ENCODE assay signal across 35 cellular contexts in genomic region chr5:11925701-11926100, GRCh38.
"Had no signal": no experiment of that assay in that cellular context is flagged by ENCODE, and none has a peak within 500 bp of the region (broad histone marks: within the 10 kb centered on the region; RNA-seq: fewer than 3 reads in every experiment).

No MANE protein-coding gene starts in this region.

- DNase-seq: Karpas-422, Kasumi-1, KG1, MG63, MM.1S, MV-4-11, NCI-H1048, NCI-H1092, NCI-H1092 treated with DMSO at 0.1 percent for 48 hours, NCI-H1105, NCI-H1105 treated with DMSO at 0.1 percent for 48 hours, NCI-H1417, NCI-H1417 treated with DMSO at 0.1 percent for 48 hours, NCI-H1436, NCI-H1436 treated with DMSO at 0.1 percent for 48 hours, NCI-H146, NCI-H1694, NCI-H1694 treated with DMSO at 0.1 percent for 48 hours, NCI-H187, NCI-H187 treated with DMSO at 0.1 percent for 48 hours, NCI-H1930, NCI-H2029, NCI-H2029 treated with DMSO at 0.1 percent for 48 hours, NCI-H2081, NCI-H2081 treated with DMSO at 0.1 percent for 48 hours, NCI-H2107, NCI-H2171, NCI-H2171 treated with DMSO at 0.1 percent for 48 hours, NCI-H2227 treated with DMSO at 0.1 percent for 48 hours, NCI-H226, NCI-H345, NCI-H446, NCI-H446 treated with DMSO at 0.1 percent for 48 hours, NCI-H510A had no signal

- H3K4me2 ChIP-seq: KMS-11 had no signal

- H3K9ac ChIP-seq: KMS-11 had no signal

- H3K27ac ChIP-seq: KMS-11 had no signal

- H3K9me3 ChIP-seq: MG63 had no signal

- H3K27me3 ChIP-seq: MG63 had no signal

- H3K4me3 ChIP-seq: MG63 had no signal

- H3K36me3 ChIP-seq: MG63 had no signal
